In the genomic region with DNA sequence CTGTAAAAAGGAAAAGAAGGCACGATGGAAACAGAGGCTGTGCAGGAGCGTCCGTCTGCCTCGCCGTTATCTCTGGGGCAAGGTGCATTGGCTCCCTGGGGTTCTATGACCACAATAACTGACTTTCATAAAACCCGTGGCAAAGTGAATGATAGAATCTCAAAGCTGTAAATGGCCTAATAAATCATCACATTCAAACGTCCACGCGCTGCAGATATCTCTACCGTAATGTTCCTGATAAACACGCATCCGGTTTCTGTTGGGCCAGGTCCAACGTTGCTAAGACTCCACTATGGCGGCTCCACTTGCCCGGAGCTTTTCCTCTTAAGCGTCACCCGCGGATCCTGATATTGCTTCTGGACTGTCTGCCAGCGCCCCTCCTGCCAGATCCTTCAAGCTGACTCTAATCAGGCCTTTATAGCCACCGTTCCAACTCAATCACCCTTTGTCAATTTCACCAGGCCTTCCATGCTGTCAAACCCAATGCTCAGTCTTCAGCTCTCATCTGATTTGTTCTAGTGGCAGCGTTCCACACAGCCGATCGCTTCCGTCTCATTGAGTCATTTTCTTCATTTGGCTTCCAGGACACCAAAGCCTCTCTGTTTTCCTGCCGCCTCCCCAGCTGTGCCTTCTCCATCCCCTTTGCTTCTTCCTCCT, we compare ENCODE assay signal across 11 cellular contexts.
A peak's percentile ranks its signal among the peaks of the same experiment; 100 is the strongest.
DNase-seq lines count a peak whose midpoint lies in the region; ATAC-seq and TF ChIP-seq lines count a peak whose summit lies in the region.
"Had no signal": no experiment of that assay in that cellular context is flagged by ENCODE, and none has a peak within 500 bp of the region (broad histone marks: within the 10 kb centered on the region; RNA-seq: fewer than 3 reads in every experiment).

No MANE protein-coding gene starts in this region.

- DNase-seq in activated CD4-positive, alpha-beta T cell treated with anti-CD3 and anti-CD28 coated beads, Interleukin-2, amount 10 ng/mL, durations not matched to agents 24 days and 14 days: no peak
- no peak for DNase-seq in activated CD4-positive, alpha-beta T cell treated with anti-CD3 and anti-CD28 coated beads, Interleukin-2, amount 50 U/mL, for 1 hour
- DNase-seq in NCI-H510A treated with DMSO at 0.1 percent for 48 hours (lab: John Stamatoyannopoulos, UW) (peak; percentile 59), fibroblast of lung (ENCODE audit: low read depth in 2 of 2) (peak; percentile 14 to 24), suprapubic skin (ENCODE audit: low spot score in 2 of 2) (no peak), epidermal melanocyte (ENCODE audit: insufficient read length, low spot score) (no peak), cerebellar cortex (ENCODE audit: low spot score) (no peak)

- H3K27ac Mint-ChIP-seq in activated CD4-positive, alpha-beta T cell treated with anti-CD3 and anti-CD28 coated beads, Interleukin-2, amount 10 ng/mL, durations not matched to agents 24 days and 14 days: no peak overlapping the region
- H3K27ac Mint-ChIP-seq: activated T-helper 1 cell treated with anti-CD3 and anti-CD28 coated beads, Interleukin-12 subunit alpha, Interleukin-12 subunit beta, Interleukin-2, Interleukin-4 antibody, amounts not matched to agents 30 ng/mL and 10 ng/mL and 1 ng/mL, durations not matched to agents 14 hours and 24 hours and 36 hours had no signal

- H2AFZ ChIP-seq in fibroblast of lung (ENCODE audit: low read length): no peak overlapping the region

- ATAC-seq in GM19463 (IDR thresholded peaks at IDR 0.05; ENCODE audit: unreplicated experiment): no peak

- no peaks in the 10 kb centered on the region for H3K4me1 Mint-ChIP-seq in activated CD4-positive, alpha-beta T cell treated with anti-CD3 and anti-CD28 coated beads, Interleukin-2, amount 10 ng/mL, durations not matched to agents 24 days and 14 days

- H3K9me3 ChIP-seq in fibroblast of lung (ENCODE audit: control insufficient read depth, insufficient read depth, low read depth, low read length): no peaks in the 10 kb centered on the region
- peaks cover 18% of the 10 kb centered on the region for H3K9me3 ChIP-seq in suprapubic skin

- TF ChIP-seq POLR2A in suprapubic skin (IDR thresholded peaks at IDR 0.05): no peak

- H3K36me3 Mint-ChIP-seq in activated CD4-positive, alpha-beta T cell treated with anti-CD3 and anti-CD28 coated beads, Interleukin-2, amount 10 ng/mL, durations not matched to agents 24 days and 14 days (ENCODE audit: low read depth): no peaks in the 10 kb centered on the region

- no peak for TF ChIP-seq EP300 in suprapubic skin (IDR thresholded peaks at IDR 0.05)

- H3K4me1 ChIP-seq in fibroblast of lung (ENCODE audit: control insufficient read depth, extremely low read depth, insufficient read depth, low read length) (no peaks in the 10 kb centered on the region), suprapubic skin (peaks cover 8% of the 10 kb centered on the region)
- H3K4me1 ChIP-seq: BLaER1 treated with 17β-estradiol and CSF1 and Interleukin-3, amounts not matched to agents 10 nM and 100 nM had no signal

- no peaks in the 10 kb centered on the region for H3K27me3 ChIP-seq in fibroblast of lung (ENCODE audit: control insufficient read depth, insufficient read depth, low read length)
- no peaks in the 10 kb centered on the region for H3K27me3 ChIP-seq in suprapubic skin
- H3K27me3 ChIP-seq: BLaER1 treated with 17β-estradiol and CSF1 and Interleukin-3, amounts not matched to agents 10 nM and 100 nM had no signal

- H3K4me2 ChIP-seq in fibroblast of lung (ENCODE audit: extremely low read depth, insufficient read depth, low read length): no peak overlapping the region
- H3K4me2 ChIP-seq: BLaER1 treated with 17β-estradiol and CSF1 and Interleukin-3, amounts not matched to agents 10 nM and 100 nM had no signal

- H3K9ac ChIP-seq in fibroblast of lung (ENCODE audit: insufficient read depth, low read length): no peak overlapping the region
- H3K9ac ChIP-seq: BLaER1 treated with 17β-estradiol and CSF1 and Interleukin-3, amounts not matched to agents 10 nM and 100 nM had no signal

- H3K36me3 ChIP-seq in fibroblast of lung (ENCODE audit: control insufficient read depth, insufficient read depth, low read length) (no peaks in the 10 kb centered on the region), suprapubic skin (no peaks in the 10 kb centered on the region)
- H3K36me3 ChIP-seq: BLaER1 treated with 17β-estradiol and CSF1 and Interleukin-3, amounts not matched to agents 10 nM and 100 nM had no signal

- intact Hi-C loops in activated CD4-positive, alpha-beta T cell treated with anti-CD3 and anti-CD28 coated beads, Interleukin-2, amount 10 ng/mL, durations not matched to agents 24 days and 14 days (cut with micrococcal nuclease): no loop called here

- no peaks in the 10 kb centered on the region for H3K27me3 Mint-ChIP-seq in activated CD4-positive, alpha-beta T cell treated with anti-CD3 and anti-CD28 coated beads, Interleukin-2, amount 10 ng/mL, durations not matched to agents 24 days and 14 days

- 41% methylated on average over 25 of the region's 25 CpGs for WGBS in suprapubic skin

- H3K9me3 Mint-ChIP-seq in activated CD4-positive, alpha-beta T cell treated with anti-CD3 and anti-CD28 coated beads, Interleukin-2, amount 10 ng/mL, durations not matched to agents 24 days and 14 days: peaks cover 20% of the 10 kb centered on the region

- H3K79me2 ChIP-seq in fibroblast of lung (ENCODE audit: control insufficient read depth, insufficient read depth, low read length): no peaks in the 10 kb centered on the region

- H3K27ac ChIP-seq in fibroblast of lung (ENCODE audit: insufficient read depth, low read length) (no peak overlapping the region), suprapubic skin (no peak overlapping the region)
- H3K27ac ChIP-seq: BLaER1 treated with 17β-estradiol and CSF1 and Interleukin-3, amounts not matched to agents 10 nM and 100 nM had no signal

- H3K4me3 Mint-ChIP-seq in activated CD4-positive, alpha-beta T cell treated with anti-CD3 and anti-CD28 coated beads, Interleukin-2, amount 10 ng/mL, durations not matched to agents 24 days and 14 days: peak overlapping the region; percentile 1
- H3K4me3 Mint-ChIP-seq: activated T-helper 1 cell treated with anti-CD3 and anti-CD28 coated beads, Interleukin-12 subunit alpha, Interleukin-12 subunit beta, Interleukin-2, Interleukin-4 antibody, amounts not matched to agents 30 ng/mL and 10 ng/mL and 1 ng/mL, durations not matched to agents 14 hours and 24 hours and 36 hours had no signal

- H3K4me3 ChIP-seq in fibroblast of lung (replicated peaks in 1 of 4; ENCODE audit: control extremely low read depth in 1 of 4, insufficient read depth in 1 of 4, low read depth in 3 of 4, low read length in 4 of 4) (peak overlapping the region in 1 of 4 experiments; percentile 42), suprapubic skin (peak overlapping the region; percentile 17)
- H3K4me3 ChIP-seq: BLaER1 treated with 17β-estradiol and CSF1 and Interleukin-3, amounts not matched to agents 10 nM and 100 nM; lung had no signal

- TF ChIP-seq CTCF in fibroblast of lung (conservative IDR thresholded peaks at IDR 0.05 in 1 of 2, IDR thresholded peaks at IDR 0.05 in 1 of 2; ENCODE audit: low read depth in 1 of 2, low read length in 2 of 2): no peak
- no peak for TF ChIP-seq CTCF in suprapubic skin (IDR thresholded peaks at IDR 0.05)

- H4K20me1 ChIP-seq in fibroblast of lung (ENCODE audit: control insufficient read depth, extremely low read depth, insufficient read depth, low read length): no peaks in the 10 kb centered on the region
- H4K20me1 ChIP-seq: BLaER1 treated with 17β-estradiol and CSF1 and Interleukin-3, amounts not matched to agents 10 nM and 100 nM had no signal

Comparison
In these comparisons a context has a peak if more than half of its experiments do, and no peak if none do; other contexts are left out.
1. DNase-seq: peak in NCI-H510A treated with DMSO at 0.1 percent for 48 hours (single experiment) and fibroblast of lung (2 of 2); none in activated CD4-positive, alpha-beta T cell treated with anti-CD3 and anti-CD28 coated beads, Interleukin-2, amount 10 ng/mL, durations not matched to agents 24 days and 14 days (single experiment), activated CD4-positive, alpha-beta T cell treated with anti-CD3 and anti-CD28 coated beads, Interleukin-2, amount 50 U/mL, for 1 hour (single experiment), suprapubic skin (0 of 2), epidermal melanocyte (single experiment) and cerebellar cortex (single experiment).